ENCODE assay signal across 14 cellular contexts in genomic region chr1:244866355-244866754, GRCh38. TPM values are rescaled to one million over a fixed set of nuclear protein-coding genes. Genes with fewer than 3 reads are reported as not detected.
DNase-seq lines count a peak whose midpoint lies in the region; ATAC-seq and TF ChIP-seq lines count a peak whose summit lies in the region.
"Had no signal": no experiment of that assay in that cellular context is flagged by ENCODE, and none has a peak within 500 bp of the region (broad histone marks: within the 10 kb centered on the region; RNA-seq: fewer than 3 reads in every experiment).

No MANE protein-coding gene starts in this region.

- in situ Hi-C loops in Panc1 (cut with HindIII; ENCODE audit: low pct_unique_long_range_greater_than_20kb, low sequenced_read_pairs): no loop called here

- POLR2A ChIA-PET in Panc1 (lab: Charles Lee): no interaction called here

- H3K9me3 ChIP-seq in Panc1 (ENCODE audit: control insufficient read depth, insufficient read depth, low read depth, low read length) (no peaks in the 10 kb centered on the region), stomach smooth muscle (ENCODE audit: control insufficient read depth in 2 of 2, low read length in 2 of 2) (no peaks in the 10 kb centered on the region)
- H3K9me3 ChIP-seq: neutrophil, upper lobe of left lung had no signal

- no peaks in the 10 kb centered on the region for H3K27me3 Mint-ChIP-seq in activated naive CD4-positive, alpha-beta T cell treated with anti-CD3 and anti-CD28 coated beads, Interleukin-2, amount 50 U/mL, for 24 hours
- H3K27me3 Mint-ChIP-seq in activated naive CD4-positive, alpha-beta T cell treated with anti-CD3 and anti-CD28 coated beads, Interleukin-2, amount 10 ng/mL, durations not matched to agents 7 days and 5 days: peaks cover 7% of the 10 kb centered on the region
- peaks cover 30 to 38% (median 34%) of the 10 kb centered on the region in 3 donors for H3K27me3 Mint-ChIP-seq in immature natural killer cell (ENCODE audit: low read depth in 3 of 3)
- no peaks in the 10 kb centered on the region for H3K27me3 Mint-ChIP-seq in stimulated activated memory B cell treated with anti-CD40 and anti-IgM and Interleukin-4, amounts not matched to agents 10 μg/mL and 1 μg/mL and 100 μg/mL, for 72 hours

- BruUV-seq in Panc1 (replicated peaks; lab: Mats Ljungman, UMichigan): no TSS peak

- CTCF ChIA-PET in activated naive CD4-positive, alpha-beta T cell treated with anti-CD3 and anti-CD28 coated beads, Interleukin-2, amount 10 ng/mL, durations not matched to agents 7 days and 5 days (lab: Charles Lee): interaction anchor here (0.9 to 1.3 kb wide), 2 partner anchors 105 to 176 kb away, joined by 4 read pairs; no protein-coding TSS in a partner anchor
- CTCF ChIA-PET in Panc1 (lab: Charles Lee): no interaction called here

- no peak for ATAC-seq in Panc1
- ATAC-seq in stimulated activated memory B cell treated with anti-CD40 and anti-IgM and Interleukin-4, amounts not matched to agents 10 μg/mL and 1 μg/mL and 100 μg/mL, for 72 hours: no peak
- ATAC-seq in HG03108 (IDR thresholded peaks at IDR 0.05; ENCODE audit: unreplicated experiment): no peak

- DNase-seq in activated naive CD4-positive, alpha-beta T cell treated with anti-CD3 and anti-CD28 coated beads, Interleukin-2, amount 10 ng/mL, durations not matched to agents 7 days and 5 days: no peak
- DNase-seq in Panc1 (ENCODE audit: low read depth, low spot score): no peak
- no peak for DNase-seq in immature natural killer cell
- no peak for DNase-seq in NCI-H748 (lab: John Stamatoyannopoulos, UW; ENCODE audit: unreplicated experiment)
- DNase-seq: activated CD4-positive, alpha-beta T cell treated with anti-CD3 and anti-CD28 coated beads for 1 hour; endodermal cell; stimulated activated CD4-positive, alpha-beta T cell treated with anti-CD3 and anti-CD28 coated beads, Interleukin-12 subunit alpha, Interleukin-12 subunit beta, amount 100 ng/mL, for 4 hours; upper lobe of left lung had no signal

- peak overlapping the region; percentile 100 for H3K27ac ChIP-seq in Panc1 (ENCODE audit: low read length)
- peak overlapping the region; percentile 1 for H3K27ac ChIP-seq in stomach smooth muscle (ENCODE audit: low read length)
- H3K27ac ChIP-seq: neutrophil had no signal

- no peaks in the 10 kb centered on the region for H3K27me3 ChIP-seq in Panc1 (ENCODE audit: control insufficient read depth, insufficient read depth, low read length)
- no peaks in the 10 kb centered on the region for H3K27me3 ChIP-seq in stomach smooth muscle (ENCODE audit: control insufficient read depth in 1 of 2, insufficient read depth in 2 of 2, low read length in 2 of 2)
- H3K27me3 ChIP-seq: neutrophil, upper lobe of left lung had no signal

- peak overlapping the region; percentile 73 for H3K27ac Mint-ChIP-seq in activated naive CD4-positive, alpha-beta T cell treated with anti-CD3 and anti-CD28 coated beads, Interleukin-2, amount 50 U/mL, for 24 hours
- H3K27ac Mint-ChIP-seq in activated naive CD4-positive, alpha-beta T cell treated with anti-CD3 and anti-CD28 coated beads, Interleukin-2, amount 10 ng/mL, durations not matched to agents 7 days and 5 days: no peak overlapping the region
- H3K27ac Mint-ChIP-seq in immature natural killer cell: peak overlapping the region in 5 of 6 donors; percentile 41 to 98 (median 95)
- H3K27ac Mint-ChIP-seq in stimulated activated memory B cell treated with anti-CD40 and anti-IgM and Interleukin-4, amounts not matched to agents 10 μg/mL and 1 μg/mL and 100 μg/mL, for 72 hours: no peak overlapping the region
- H3K27ac Mint-ChIP-seq: activated T-helper 1 cell treated with anti-CD3 and anti-CD28 coated beads, Interleukin-12 subunit alpha, Interleukin-12 subunit beta, Interleukin-2, Interleukin-4 antibody, amounts not matched to agents 30 ng/mL and 10 ng/mL and 1 ng/mL, durations not matched to agents 14 hours and 24 hours and 36 hours had no signal

- intact Hi-C loops in Panc1 (cut with micrococcal nuclease; ENCODE audit: unreplicated experiment): no loop called here

- H3K9ac ChIP-seq in stomach smooth muscle (ENCODE audit: low read length in 2 of 2): no peak overlapping the region

- H3K36me3 Mint-ChIP-seq in activated naive CD4-positive, alpha-beta T cell treated with anti-CD3 and anti-CD28 coated beads, Interleukin-2, amount 50 U/mL, for 24 hours: peaks cover 11% of the 10 kb centered on the region
- H3K36me3 Mint-ChIP-seq in activated naive CD4-positive, alpha-beta T cell treated with anti-CD3 and anti-CD28 coated beads, Interleukin-2, amount 10 ng/mL, durations not matched to agents 7 days and 5 days: peaks cover 16% of the 10 kb centered on the region
- H3K36me3 Mint-ChIP-seq in immature natural killer cell: peaks cover 0 to 7% (median 3%) of the 10 kb centered on the region in 3 donors
- peaks cover 23% of the 10 kb centered on the region for H3K36me3 Mint-ChIP-seq in stimulated activated memory B cell treated with anti-CD40 and anti-IgM and Interleukin-4, amounts not matched to agents 10 μg/mL and 1 μg/mL and 100 μg/mL, for 72 hours

- H3K9me3 Mint-ChIP-seq in activated naive CD4-positive, alpha-beta T cell treated with anti-CD3 and anti-CD28 coated beads, Interleukin-2, amount 50 U/mL, for 24 hours: no peaks in the 10 kb centered on the region
- no peaks in the 10 kb centered on the region for H3K9me3 Mint-ChIP-seq in activated naive CD4-positive, alpha-beta T cell treated with anti-CD3 and anti-CD28 coated beads, Interleukin-2, amount 10 ng/mL, durations not matched to agents 7 days and 5 days
- no peaks in the 10 kb centered on the region for H3K9me3 Mint-ChIP-seq in immature natural killer cell
- H3K9me3 Mint-ChIP-seq in stimulated activated memory B cell treated with anti-CD40 and anti-IgM and Interleukin-4, amounts not matched to agents 10 μg/mL and 1 μg/mL and 100 μg/mL, for 72 hours: no peaks in the 10 kb centered on the region
- H3K9me3 Mint-ChIP-seq: activated T-helper 1 cell treated with anti-CD3 and anti-CD28 coated beads, Interleukin-12 subunit alpha, Interleukin-12 subunit beta, Interleukin-2, Interleukin-4 antibody, amounts not matched to agents 30 ng/mL and 10 ng/mL and 1 ng/mL, durations not matched to agents 14 hours and 24 hours and 36 hours; endodermal cell had no signal

- TF ChIP-seq CTCF in Panc1 (IDR thresholded peaks at IDR 0.05): no peak

- H3K4me3 ChIP-seq in Panc1 (ENCODE audit: low read depth in 2 of 2, low read length in 2 of 2): no peak overlapping the region
- H3K4me3 ChIP-seq in stomach smooth muscle (ENCODE audit: low read length in 2 of 2): no peak overlapping the region
- H3K4me3 ChIP-seq: upper lobe of left lung had no signal

- peaks cover 26% of the 10 kb centered on the region for H3K4me1 Mint-ChIP-seq in activated naive CD4-positive, alpha-beta T cell treated with anti-CD3 and anti-CD28 coated beads, Interleukin-2, amount 50 U/mL, for 24 hours
- H3K4me1 Mint-ChIP-seq in activated naive CD4-positive, alpha-beta T cell treated with anti-CD3 and anti-CD28 coated beads, Interleukin-2, amount 10 ng/mL, durations not matched to agents 7 days and 5 days: peaks cover 24% of the 10 kb centered on the region
- H3K4me1 Mint-ChIP-seq in immature natural killer cell: peaks cover 49 to 58% of the 10 kb centered on the region in 2 donors
- H3K4me1 Mint-ChIP-seq in stimulated activated memory B cell treated with anti-CD40 and anti-IgM and Interleukin-4, amounts not matched to agents 10 μg/mL and 1 μg/mL and 100 μg/mL, for 72 hours: peaks cover 22% of the 10 kb centered on the region

- H3K4me1 ChIP-seq in Panc1 (ENCODE audit: control insufficient read depth, insufficient read depth, low read length) (peaks cover 18% of the 10 kb centered on the region), stomach smooth muscle (ENCODE audit: control insufficient read depth, insufficient read depth, low read length) (peaks cover 9% of the 10 kb centered on the region)

- peaks cover 13% of the 10 kb centered on the region for H3K36me3 ChIP-seq in Panc1 (ENCODE audit: control insufficient read depth, insufficient read depth, low read length)
- H3K36me3 ChIP-seq in stomach smooth muscle (ENCODE audit: control insufficient read depth in 2 of 2, insufficient read depth in 2 of 2, low read length in 2 of 2): no peaks in the 10 kb centered on the region
- H3K36me3 ChIP-seq: neutrophil had no signal

- H3K4me3 Mint-ChIP-seq in activated naive CD4-positive, alpha-beta T cell treated with anti-CD3 and anti-CD28 coated beads, Interleukin-2, amount 50 U/mL, for 24 hours: no peak overlapping the region
- no peak overlapping the region for H3K4me3 Mint-ChIP-seq in activated naive CD4-positive, alpha-beta T cell treated with anti-CD3 and anti-CD28 coated beads, Interleukin-2, amount 10 ng/mL, durations not matched to agents 7 days and 5 days
- H3K4me3 Mint-ChIP-seq in immature natural killer cell: peak overlapping the region in 2 of 5 donors; percentile 18 to 32
- no peak overlapping the region for H3K4me3 Mint-ChIP-seq in stimulated activated memory B cell treated with anti-CD40 and anti-IgM and Interleukin-4, amounts not matched to agents 10 μg/mL and 1 μg/mL and 100 μg/mL, for 72 hours
- H3K4me3 Mint-ChIP-seq: activated T-helper 1 cell treated with anti-CD3 and anti-CD28 coated beads, Interleukin-12 subunit alpha, Interleukin-12 subunit beta, Interleukin-2, Interleukin-4 antibody, amounts not matched to agents 30 ng/mL and 10 ng/mL and 1 ng/mL, durations not matched to agents 14 hours and 24 hours and 36 hours; endodermal cell had no signal

RNA-seq across cellular contexts. Expression of gene HNRNPU, which starts 2.0 kb away (rescaled TPM):
- total RNA-seq in Panc1 (2021; ENCODE audit: unreplicated experiment): 361 TPM
- 321 TPM for polyA plus RNA-seq in Panc1 (2012; ENCODE audit: insufficient read length)
- 100 to 1,000 TPM; 110 to 398 (median 137) TPM for polyA plus RNA-seq in immature natural killer cell

RNA-seq across cellular contexts. Expression of gene COX20, which starts 30.9 kb away (rescaled TPM):
- total RNA-seq in Panc1 (2021; ENCODE audit: unreplicated experiment): 55.0 TPM
- 47.0 TPM for polyA plus RNA-seq in Panc1 (2012; ENCODE audit: insufficient read length)
- polyA plus RNA-seq in immature natural killer cell: 10 to 100 TPM; 41.5 to 57.4 (median 43.8) TPM

Comparison
In these comparisons a context has a peak if more than half of its experiments do, and no peak if none do; other contexts are left out.
1. H3K27ac Mint-ChIP-seq: peak in activated naive CD4-positive, alpha-beta T cell treated with anti-CD3 and anti-CD28 coated beads, Interleukin-2, amount 50 U/mL, for 24 hours (single experiment) and immature natural killer cell (5 of 6); none in activated naive CD4-positive, alpha-beta T cell treated with anti-CD3 and anti-CD28 coated beads, Interleukin-2, amount 10 ng/mL, durations not matched to agents 7 days and 5 days (single experiment) and stimulated activated memory B cell treated with anti-CD40 and anti-IgM and Interleukin-4, amounts not matched to agents 10 μg/mL and 1 μg/mL and 100 μg/mL, for 72 hours (single experiment).